ENCODE assay signal across 25 cellular contexts in genomic region chr6:136148523-136148922, GRCh38.
"Had no signal": no experiment of that assay in that cellular context is flagged by ENCODE, and none has a peak within 500 bp of the region (broad histone marks: within the 10 kb centered on the region; RNA-seq: fewer than 3 reads in every experiment).

No MANE protein-coding gene starts in this region.

- H3K36me3 Mint-ChIP-seq: activated naive CD8-positive, alpha-beta T cell had no signal

- H3K4me1 ChIP-seq: SJSA1 had no signal

- H3K9me3 ChIP-seq: SJSA1 had no signal

- H3K4me3 Mint-ChIP-seq: activated CD4-positive, alpha-beta memory T cell treated with anti-CD3 and anti-CD28 coated beads, Interleukin-2, amount 10 ng/mL, durations not matched to agents 7 days and 5 days; activated CD4-positive, alpha-beta T cell treated with anti-CD3 and anti-CD28 coated beads for 36 hours; activated naive CD4-positive, alpha-beta T cell treated with anti-CD3 and anti-CD28 coated beads for 36 hours; activated naive CD8-positive, alpha-beta T cell; activated T-helper 17 cell treated with anti-CD3 and anti-CD28 coated beads, Interleukin-2, amount 50 U/mL, for 72 hours; T-helper 17 cell had no signal

- H3K9me3 Mint-ChIP-seq: activated CD4-positive, alpha-beta memory T cell treated with anti-CD3 and anti-CD28 coated beads, Interleukin-2, amount 10 ng/mL, durations not matched to agents 7 days and 5 days; activated naive CD4-positive, alpha-beta T cell treated with anti-CD3 and anti-CD28 coated beads for 36 hours; activated T-helper 17 cell treated with anti-CD3 and anti-CD28 coated beads, Interleukin-2, amount 50 U/mL, for 72 hours had no signal

- H3K4me3 ChIP-seq: cardiac muscle cell, SJSA1 had no signal

- H3K27me3 Mint-ChIP-seq: activated CD4-positive, alpha-beta T cell treated with anti-CD3 and anti-CD28 coated beads for 36 hours; activated naive CD8-positive, alpha-beta T cell had no signal

- H3K36me3 ChIP-seq: cardiac muscle cell, SJSA1 had no signal

- H3K4me2 ChIP-seq: KMS-11 had no signal

- H3K27me3 ChIP-seq: brain microvascular endothelial cell, cardiac muscle cell, SJSA1 had no signal

- H3K9ac ChIP-seq: KMS-11 had no signal

- H3K4me1 Mint-ChIP-seq: activated CD4-positive, alpha-beta memory T cell treated with anti-CD3 and anti-CD28 coated beads, Interleukin-2, amount 10 ng/mL, durations not matched to agents 7 days and 5 days; activated CD4-positive, alpha-beta T cell treated with anti-CD3 and anti-CD28 coated beads for 36 hours; activated T-helper 17 cell treated with anti-CD3 and anti-CD28 coated beads, Interleukin-2, amount 50 U/mL, for 72 hours; T-helper 17 cell had no signal

- H3K27ac ChIP-seq: brain microvascular endothelial cell, cardiac muscle cell, KMS-11, SJSA1 had no signal

- DNase-seq: activated CD4-positive, alpha-beta memory T cell treated with anti-CD3 and anti-CD28 coated beads, Interleukin-2, amount 10 ng/mL, durations not matched to agents 7 days and 5 days; activated CD4-positive, alpha-beta T cell treated with anti-CD3 and anti-CD28 coated beads for 36 hours; activated CD4-positive, alpha-beta T cell treated with anti-CD3 and anti-CD28 coated beads, Interleukin-2, amount 50 U/mL, for 1 hour; activated CD4-positive, CD25-positive, alpha-beta regulatory T cell; activated gamma-delta T cell; activated naive CD4-positive, alpha-beta T cell treated with anti-CD3 and anti-CD28 coated beads for 36 hours; activated T-cell treated with anti-CD3 and anti-CD28 coated beads for 4 hours; activated T-cell treated with anti-CD3 and anti-CD28 coated beads, Interleukin-2, amount 50 U/mL, for 48 hours; brain microvascular endothelial cell; NCI-H1092; NCI-H1417; NCI-H2029; NCI-H2107; NCI-H2171 treated with DMSO at 0.1 percent for 48 hours; NCI-H345; NCI-H510A; NCI-H526 treated with DMSO at 0.1 percent for 48 hours; NCI-H82; T-helper 17 cell; T1000 had no signal

- H3K27ac Mint-ChIP-seq: activated CD4-positive, alpha-beta memory T cell treated with anti-CD3 and anti-CD28 coated beads, Interleukin-2, amount 10 ng/mL, durations not matched to agents 7 days and 5 days; activated CD4-positive, alpha-beta T cell treated with anti-CD3 and anti-CD28 coated beads for 36 hours; activated naive CD4-positive, alpha-beta T cell treated with anti-CD3 and anti-CD28 coated beads for 36 hours; activated naive CD8-positive, alpha-beta T cell; activated T-helper 17 cell treated with anti-CD3 and anti-CD28 coated beads, Interleukin-2, amount 50 U/mL, for 72 hours; T-helper 17 cell had no signal

- ATAC-seq: activated CD4-positive, alpha-beta T cell treated with anti-CD3 and anti-CD28 coated beads for 36 hours; activated T-helper 17 cell treated with anti-CD3 and anti-CD28 coated beads, Interleukin-2, amount 50 U/mL, for 72 hours; T-helper 17 cell had no signal
